ENCODE assay signal across 17 cellular contexts in the genomic region with DNA sequence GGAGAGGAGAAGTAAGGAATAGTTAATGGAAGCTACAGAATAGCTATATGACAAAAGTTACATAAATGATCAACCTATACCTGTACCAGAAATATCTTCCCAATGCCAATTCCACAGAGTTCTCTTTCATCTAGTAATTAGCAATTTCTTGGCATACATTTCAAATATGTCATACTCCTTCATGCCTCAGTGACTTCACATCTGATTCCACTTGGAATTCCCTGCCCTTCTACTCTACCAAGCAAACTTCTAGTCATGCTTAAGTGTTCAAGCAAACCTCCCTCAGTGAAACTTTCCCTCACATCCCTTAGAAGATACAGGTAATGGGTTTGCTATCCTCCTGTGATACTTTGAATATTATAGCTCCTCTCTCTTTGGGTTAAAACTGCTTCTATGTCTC.
DNase-seq lines count a peak whose midpoint lies in the region; TF ChIP-seq lines count a peak whose summit lies in the region.
"Had no signal": no experiment of that assay in that cellular context is flagged by ENCODE, and none has a peak within 500 bp of the region (broad histone marks: within the 10 kb centered on the region; RNA-seq: fewer than 3 reads in every experiment).

No MANE protein-coding gene starts in this region.

- no peak overlapping the region for H2AFZ ChIP-seq in fibroblast of lung (ENCODE audit: low read length)
- H2AFZ ChIP-seq: GM23248 had no signal

- no peak for TF ChIP-seq CTCF in fibroblast of lung (conservative IDR thresholded peaks at IDR 0.05 in 1 of 2, IDR thresholded peaks at IDR 0.05 in 1 of 2; ENCODE audit: low read depth in 1 of 2, low read length in 2 of 2)
- no peak for TF ChIP-seq CTCF in prostate gland (IDR thresholded peaks at IDR 0.05)
- TF ChIP-seq CTCF in lower leg skin (IDR thresholded peaks at IDR 0.05), result no peak

- H3K27ac ChIP-seq in SJSA1, result peak overlapping the region; percentile 58; the same call in 1 of the 2 replicates
- peak overlapping the region; percentile 59 for H3K27ac ChIP-seq in fibroblast of lung (ENCODE audit: insufficient read depth, low read length)
- H3K27ac ChIP-seq in prostate gland, result no peak overlapping the region
- H3K27ac ChIP-seq: 22Rv1, GM23248 had no signal

- intact Hi-C loops in prostate gland (cut with DNase I), result no loop called here
- intact Hi-C loops in lower leg skin (cut with DNase I; ENCODE audit: low total_unique reads), result no loop called here

- no peak overlapping the region for H3K4me2 ChIP-seq in fibroblast of lung (ENCODE audit: extremely low read depth, insufficient read depth, low read length)

- no peaks in the 10 kb centered on the region for H4K20me1 ChIP-seq in fibroblast of lung (ENCODE audit: control insufficient read depth, extremely low read depth, insufficient read depth, low read length)

- H3K36me3 ChIP-seq in SJSA1 (no peaks in the 10 kb centered on the region), fibroblast of lung (ENCODE audit: control insufficient read depth, insufficient read depth, low read length) (no peaks in the 10 kb centered on the region), prostate gland (no peaks in the 10 kb centered on the region)

- H3K27me3 ChIP-seq in SJSA1 (replicated peaks) (no peaks in the 10 kb centered on the region), fibroblast of lung (ENCODE audit: control insufficient read depth, insufficient read depth, low read length) (no peaks in the 10 kb centered on the region), prostate gland (replicated peaks; ENCODE audit: insufficient read depth) (no peaks in the 10 kb centered on the region)

- no peaks in the 10 kb centered on the region for H3K9me3 ChIP-seq in SJSA1 (replicated peaks)
- no peaks in the 10 kb centered on the region for H3K9me3 ChIP-seq in fibroblast of lung (ENCODE audit: control insufficient read depth, insufficient read depth, low read depth, low read length)
- no peaks in the 10 kb centered on the region for H3K9me3 ChIP-seq in prostate gland

- no peak overlapping the region for H3K9ac ChIP-seq in fibroblast of lung (ENCODE audit: insufficient read depth, low read length)
- H3K9ac ChIP-seq: GM23248 had no signal

- H3K4me3 ChIP-seq in SJSA1 (no peak overlapping the region), fibroblast of lung (replicated peaks in 1 of 4; ENCODE audit: control extremely low read depth in 1 of 4, insufficient read depth in 1 of 4, low read depth in 3 of 4, low read length in 4 of 4) (no peak overlapping the region), prostate gland (no peak overlapping the region), lower leg skin (ENCODE audit: low read depth, poor library complexity, severe bottlenecking) (no peak overlapping the region)
- H3K4me3 ChIP-seq: GM23248 had no signal

- H3K4me1 ChIP-seq in SJSA1 (replicated peaks) (peaks cover 25% of the 10 kb centered on the region), fibroblast of lung (ENCODE audit: control insufficient read depth, extremely low read depth, insufficient read depth, low read length) (peaks cover 3% of the 10 kb centered on the region), prostate gland (replicated peaks) (no peaks in the 10 kb centered on the region)

- TF ChIP-seq POLR2A in prostate gland (IDR thresholded peaks at IDR 0.05), result no peak
- TF ChIP-seq POLR2A in lower leg skin (IDR thresholded peaks at IDR 0.05), result no peak

- no peaks in the 10 kb centered on the region for H3K79me2 ChIP-seq in fibroblast of lung (ENCODE audit: control insufficient read depth, insufficient read depth, low read length)

- DNase-seq in DMS 273 (lab: John Stamatoyannopoulos, UW; ENCODE audit: unreplicated experiment), result peak; percentile 12
- DNase-seq in DMS 273 treated with DMSO at 0.1 percent for 48 hours (lab: John Stamatoyannopoulos, UW), result no peak
- DNase-seq in SJSA1 (ENCODE audit: low read depth in 1 of 2, low spot score in 2 of 2), result no peak
- peak in 1 of 2 donors; percentile 47 for DNase-seq in fibroblast of lung (ENCODE audit: low read depth in 2 of 2)
- DNase-seq in renal cortical epithelial cell (ENCODE audit: low read depth), result peak; percentile 72
- no peak for DNase-seq in prostate gland (ENCODE audit: low spot score)
- DNase-seq in lower leg skin (ENCODE audit: low spot score in 2 of 2), result no peak
- DNase-seq in cerebellar cortex (ENCODE audit: low spot score), result no peak
- DNase-seq: C1 segment of cervical spinal cord, DMS79, GM23248, NCI-H146, NCI-H2107, NCI-H226, NCI-H82, SW 1271 had no signal

Comparison
In these comparisons a context has a peak if more than half of its experiments do, and no peak if none do; other contexts are left out.
1. DNase-seq: peak in DMS 273 (single experiment) and renal cortical epithelial cell (single experiment); none in DMS 273 treated with DMSO at 0.1 percent for 48 hours (single experiment), SJSA1 (0 of 2), prostate gland (single experiment), lower leg skin (0 of 2) and cerebellar cortex (single experiment).
2. H3K27ac ChIP-seq: peak in SJSA1 (single experiment) and fibroblast of lung (single experiment); none in prostate gland (0 of 2).